8 cellular contexts compared by ENCODE assay signal in genomic region chr5:55993013-55993412, GRCh38. TPM values are rescaled to one million over a fixed set of nuclear protein-coding genes. Genes with fewer than 3 reads are reported as not detected.
DNase-seq lines count a peak whose midpoint lies in the region; ATAC-seq and TF ChIP-seq lines count a peak whose summit lies in the region.

No MANE protein-coding gene starts in this region.

- H3K27me3 ChIP-seq in HUES64 (ENCODE audit: insufficient read depth, low read length) (no peaks in the 10 kb centered on the region), muscle layer of duodenum (ENCODE audit: low read depth, low read length) (no peaks in the 10 kb centered on the region)

- H3K9me3 ChIP-seq in HUES64 (ENCODE audit: insufficient read depth, low read depth, low read length) (no peaks in the 10 kb centered on the region), muscle layer of duodenum (ENCODE audit: control insufficient read depth in 1 of 2, low read length in 2 of 2) (no peaks in the 10 kb centered on the region)

- H3K4me3 ChIP-seq in AG09309 (ENCODE audit: control insufficient read depth, low read depth, low read length) (peak overlapping the region; percentile 63), HUES64 (ENCODE audit: low read length) (peak overlapping the region; percentile 79), choroid plexus epithelial cell (ENCODE audit: low read depth, low read length) (peak overlapping the region; percentile 98), muscle layer of duodenum (ENCODE audit: low read depth in 1 of 2, low read length in 2 of 2) (peak overlapping the region; percentile 78 to 96)

- no peak overlapping the region for H3K9ac ChIP-seq in HUES64 (ENCODE audit: low read depth, low read length)

- DNase-seq in AG09309 (ENCODE audit: low read depth) (no peak), choroid plexus epithelial cell (ENCODE audit: low read depth) (peak; percentile 52), NK-92 (lab: John Stamatoyannopoulos, UW; ENCODE audit: unreplicated experiment) (no peak), D341Med (ENCODE audit: low spot score) (no peak)
- no peak for DNase-seq in activated effector memory CD4-positive, alpha-beta T cell treated with Interleukin-2 at 50 U/mL for 16 hours

- H3K4me1 ChIP-seq in HUES64 (ENCODE audit: insufficient read depth, low read length) (peaks cover 10% of the 10 kb centered on the region), muscle layer of duodenum (ENCODE audit: control insufficient read depth in 1 of 2, insufficient read depth in 2 of 2, low read length in 2 of 2) (peaks cover 10 to 41% of the 10 kb centered on the region in 2 donors)

- H3K36me3 ChIP-seq in HUES64 (ENCODE audit: insufficient read depth, low read length): no peaks in the 10 kb centered on the region
- peaks cover 0 to 7% of the 10 kb centered on the region in 2 donors for H3K36me3 ChIP-seq in muscle layer of duodenum (ENCODE audit: control insufficient read depth in 1 of 2, insufficient read depth in 2 of 2, low read length in 2 of 2)

- H3K27ac ChIP-seq in HUES64 (ENCODE audit: low read depth, low read length) (no peak overlapping the region), muscle layer of duodenum (ENCODE audit: low read length) (peak overlapping the region; percentile 99)

- TF ChIP-seq CTCF in AG09309 (IDR thresholded peaks at IDR 0.05; ENCODE audit: control insufficient read depth, insufficient read depth, low read depth, low read length, missing control alignments) (no peak), choroid plexus epithelial cell (conservative IDR thresholded peaks at IDR 0.05; ENCODE audit: low read depth, low read length) (no peak)

- ATAC-seq in GM18520 (IDR thresholded peaks at IDR 0.05; ENCODE audit: unreplicated experiment): no peak

- 16% methylated on average over 4 of the region's 5 CpGs for WGBS in HUES64

RNA-seq across cellular contexts. Expression of gene IL6ST, which starts 1.8 kb away (rescaled TPM):
- 8.9 TPM for polyA plus RNA-seq in HUES64 (2013, experiment 1 of 2)
- 11.0 TPM for polyA plus RNA-seq in HUES64 (2013, experiment 2 of 2)
